In the genomic region with DNA sequence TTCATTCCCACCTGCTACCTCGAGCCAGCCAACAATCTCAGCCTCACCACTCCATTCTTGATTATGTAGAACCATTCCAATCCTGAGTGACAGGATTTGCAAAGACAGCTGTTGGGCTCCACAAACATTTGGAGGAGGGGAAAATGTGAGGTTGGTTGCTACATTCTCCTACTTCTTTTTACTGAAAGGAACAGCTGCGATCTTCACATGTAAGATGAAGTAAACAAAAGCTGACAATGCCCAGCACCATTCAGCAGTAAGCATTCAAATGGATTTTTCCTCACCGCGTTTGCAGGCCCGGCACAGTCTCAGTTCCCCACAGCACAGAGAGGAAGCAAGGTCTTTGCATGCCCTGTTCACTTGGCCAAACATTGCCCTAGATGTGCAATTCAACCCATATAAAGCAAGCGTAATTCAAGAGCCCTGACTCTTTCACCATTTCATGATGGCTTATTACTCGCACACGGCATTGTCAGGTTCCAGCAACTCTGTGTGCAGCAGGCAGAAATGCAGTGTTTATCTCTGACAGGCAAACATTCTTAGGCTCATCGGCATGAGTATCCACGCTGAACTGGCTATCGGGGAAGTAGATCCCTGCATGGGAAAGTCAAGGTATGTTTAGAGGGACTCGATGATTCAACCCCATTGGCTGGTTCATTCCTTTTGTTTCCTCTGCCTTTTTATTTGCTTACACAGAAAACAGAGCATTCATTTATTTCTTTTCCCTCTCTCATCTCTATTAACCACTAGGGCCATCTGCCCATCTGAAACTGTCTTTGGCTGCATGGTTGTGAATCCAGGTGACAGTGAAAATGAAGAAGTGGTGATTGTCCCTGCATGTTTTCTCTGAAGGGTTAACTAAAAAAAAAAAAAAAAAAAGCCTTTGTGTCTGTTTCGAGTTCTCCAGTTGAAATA, we compare ENCODE assay signal across 1 cellular context.
TF ChIP-seq lines count a peak whose summit lies in the region.

No MANE protein-coding gene starts in this region.

TF ChIP-seq in IMR-90, 13 proteins besides CTCF, POLR2A, EP300 and RAD21 (continued from another document):
- TF ChIP-seq, protein P1, sequence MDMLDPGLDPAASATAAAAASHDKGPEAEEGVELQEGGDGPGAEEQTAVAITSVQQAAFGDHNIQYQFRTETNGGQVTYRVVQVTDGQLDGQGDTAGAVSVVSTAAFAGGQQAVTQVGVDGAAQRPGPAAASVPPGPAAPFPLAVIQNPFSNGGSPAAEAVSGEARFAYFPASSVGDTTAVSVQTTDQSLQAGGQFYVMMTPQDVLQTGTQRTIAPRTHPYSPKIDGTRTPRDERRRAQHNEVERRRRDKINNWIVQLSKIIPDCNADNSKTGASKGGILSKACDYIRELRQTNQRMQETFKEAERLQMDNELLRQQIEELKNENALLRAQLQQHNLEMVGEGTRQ (IDR thresholded peaks at IDR 0.05; ENCODE audit: low read depth, low read length): no peak
- TF ChIP-seq MXI1 (IDR thresholded peaks at IDR 0.05; ENCODE audit: borderline replicate concordance, low read depth, low read length) (no peak), RFX5 (IDR thresholded peaks at IDR 0.05; ENCODE audit: low read depth, low read length) (no peak), CHD1 (IDR thresholded peaks at IDR 0.05; ENCODE audit: low read depth, low read length) (no peak), RCOR1 (IDR thresholded peaks at IDR 0.05; ENCODE audit: insufficient replicate concordance, low read length) (no peak), FOS (IDR thresholded peaks at IDR 0.05; ENCODE audit: low read depth, low read length) (no peak), BHLHE40 (IDR thresholded peaks at IDR 0.05; ENCODE audit: low read depth, low read length) (no peak), SMC3 (IDR thresholded peaks at IDR 0.05; ENCODE audit: low read depth, low read length) (no peak), MAZ (IDR thresholded peaks at IDR 0.05; ENCODE audit: borderline replicate concordance, low read depth, low read length) (no peak)
